ENCODE assay signal across 2 cellular contexts in the genomic region with DNA sequence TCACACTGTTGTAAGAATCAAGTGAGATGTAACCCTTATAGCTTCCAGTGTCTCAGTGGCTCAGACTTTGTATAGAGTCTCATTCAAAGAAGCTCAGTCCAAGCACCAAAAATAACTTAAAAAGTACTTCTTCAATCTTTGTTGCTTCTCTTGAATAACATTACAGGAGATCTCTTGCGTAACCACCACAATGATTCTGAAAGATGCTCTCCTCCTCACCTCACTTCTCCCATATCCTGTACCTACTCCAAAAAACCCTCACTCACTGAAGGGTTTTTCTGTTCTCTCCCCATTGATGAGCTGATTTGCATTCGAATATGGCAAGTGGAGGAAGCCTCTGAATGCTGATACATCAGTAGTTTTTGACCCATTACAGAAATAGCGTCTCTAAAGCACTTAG.
TF ChIP-seq lines count a peak whose summit lies in the region.

No MANE protein-coding gene starts in this region.

TF ChIP-seq in HCT116, 20 proteins besides CTCF, POLR2A, EP300 and RAD21 (continued from another document):
- no peak for TF ChIP-seq ZBTB33 (IDR thresholded peaks at IDR 0.05; ENCODE audit: extremely low read depth, insufficient replicate concordance, low read length)
- TF ChIP-seq YY1 (IDR thresholded peaks at IDR 0.05; ENCODE audit: extremely low read depth, insufficient replicate concordance, low read depth, low read length), result no peak

TF ChIP-seq in SK-N-SH treated with all-trans-retinoic acid at 6 μM for 48 hours, 23 proteins besides CTCF, POLR2A, EP300 and RAD21 (continued from another document):
- TF ChIP-seq, protein P1, sequence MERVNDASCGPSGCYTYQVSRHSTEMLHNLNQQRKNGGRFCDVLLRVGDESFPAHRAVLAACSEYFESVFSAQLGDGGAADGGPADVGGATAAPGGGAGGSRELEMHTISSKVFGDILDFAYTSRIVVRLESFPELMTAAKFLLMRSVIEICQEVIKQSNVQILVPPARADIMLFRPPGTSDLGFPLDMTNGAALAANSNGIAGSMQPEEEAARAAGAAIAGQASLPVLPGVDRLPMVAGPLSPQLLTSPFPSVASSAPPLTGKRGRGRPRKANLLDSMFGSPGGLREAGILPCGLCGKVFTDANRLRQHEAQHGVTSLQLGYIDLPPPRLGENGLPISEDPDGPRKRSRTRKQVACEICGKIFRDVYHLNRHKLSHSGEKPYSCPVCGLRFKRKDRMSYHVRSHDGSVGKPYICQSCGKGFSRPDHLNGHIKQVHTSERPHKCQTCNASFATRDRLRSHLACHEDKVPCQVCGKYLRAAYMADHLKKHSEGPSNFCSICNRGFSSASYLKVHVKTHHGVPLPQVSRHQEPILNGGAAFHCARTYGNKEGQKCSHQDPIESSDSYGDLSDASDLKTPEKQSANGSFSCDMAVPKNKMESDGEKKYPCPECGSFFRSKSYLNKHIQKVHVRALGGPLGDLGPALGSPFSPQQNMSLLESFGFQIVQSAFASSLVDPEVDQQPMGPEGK (CRISPR knock-in tag; IDR thresholded peaks at IDR 0.05; ENCODE audit: borderline replicate concordance), result no peak
- TF ChIP-seq CSDC2 (CRISPR knock-in tag; IDR thresholded peaks at IDR 0.05) (no peak), CSRNP3 (CRISPR knock-in tag; IDR thresholded peaks at IDR 0.05) (no peak), ARNTL (CRISPR knock-in tag; IDR thresholded peaks at IDR 0.05; ENCODE audit: borderline replicate concordance, low read depth) (no peak), OSR1 (CRISPR knock-in tag; IDR thresholded peaks at IDR 0.05) (no peak), SNAI2 (CRISPR knock-in tag; IDR thresholded peaks at IDR 0.05) (no peak)
